Comparison of ENCODE assay signal across 8 cellular contexts in the genomic region with DNA sequence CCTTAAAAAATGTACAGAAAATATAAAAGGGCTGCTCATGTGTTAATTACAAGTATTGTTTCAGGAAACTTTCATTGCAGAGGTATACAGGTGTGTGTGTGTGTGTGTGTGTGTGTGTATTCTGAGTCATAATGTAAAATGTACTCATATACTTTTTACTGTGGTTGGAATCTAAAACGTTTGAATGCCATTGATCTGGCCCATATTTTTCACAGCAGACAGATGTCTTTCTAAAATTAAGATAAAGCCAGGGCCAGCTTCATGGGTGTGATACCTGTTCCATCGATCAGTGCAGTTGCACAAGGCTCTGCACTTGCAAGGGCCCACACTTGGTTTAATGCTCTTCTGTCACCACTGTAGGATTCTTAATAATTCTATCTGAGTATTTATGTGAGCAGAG.
A peak's percentile ranks its signal among the peaks of the same experiment; 100 is the strongest.
DNase-seq lines count a peak whose midpoint lies in the region; ATAC-seq, FAIRE-seq and TF ChIP-seq lines count a peak whose summit lies in the region.

No MANE protein-coding gene starts in this region.

- H3K9ac ChIP-seq in DND-41 (ENCODE audit: low read depth, low read length) (no peak overlapping the region), keratinocyte (ENCODE audit: control insufficient read depth, extremely low read depth, insufficient read depth, low read length) (no peak overlapping the region)

- H3K9me1 ChIP-seq in keratinocyte (ENCODE audit: control insufficient read depth, extremely low read depth, insufficient read depth, low read length), result no peaks in the 10 kb centered on the region

- H3K9me3 ChIP-seq in DND-41 (ENCODE audit: insufficient read depth, low read length, severe bottlenecking), result no peaks in the 10 kb centered on the region
- no peaks in the 10 kb centered on the region for H3K9me3 ChIP-seq in keratinocyte (ENCODE audit: control insufficient read depth, low read depth, low read length)

- H4K20me1 ChIP-seq in DND-41 (ENCODE audit: insufficient read depth, low read length) (no peaks in the 10 kb centered on the region), keratinocyte (ENCODE audit: control insufficient read depth, extremely low read depth, insufficient read depth, low read length) (no peaks in the 10 kb centered on the region)

- no peak for FAIRE-seq in keratinocyte (lab: Jason Lieb, UNC)

- dilution Hi-C loops in keratinocyte (cut with MboI; ENCODE audit: extremely low pct_ligation_motif_present, low sequenced_read_pairs), result no loop called here

- H3K4me3 ChIP-seq in DND-41 (ENCODE audit: low read depth in 1 of 2, low read length in 2 of 2) (no peak overlapping the region), keratinocyte (ENCODE audit: control insufficient read depth in 2 of 3, extremely low read depth in 1 of 3, insufficient read depth in 2 of 3, low read depth in 1 of 3, low read length in 3 of 3) (no peak overlapping the region)
- H3K4me3 ChIP-seq in Jurkat, Clone E6-1 (ENCODE audit: low read length), result peak overlapping the region; percentile 34

- ATAC-seq in DND-41 (ENCODE audit: insufficient read depth, low read depth), result no peak
- peak; percentile 30 for ATAC-seq in GM21528 (IDR thresholded peaks at IDR 0.05; ENCODE audit: low FRiP score, unreplicated experiment)
- no peak for ATAC-seq in GM19397 (IDR thresholded peaks at IDR 0.05; ENCODE audit: unreplicated experiment)

- no peak overlapping the region for H2AFZ ChIP-seq in DND-41 (ENCODE audit: low read depth, low read length)
- H2AFZ ChIP-seq in keratinocyte (ENCODE audit: control insufficient read depth, low read length), result peak overlapping the region; percentile 39

- no peaks in the 10 kb centered on the region for H3K79me2 ChIP-seq in DND-41 (ENCODE audit: insufficient read depth, low read length)
- no peaks in the 10 kb centered on the region for H3K79me2 ChIP-seq in keratinocyte (ENCODE audit: control insufficient read depth, insufficient read depth, low read length)

- H3K4me1 ChIP-seq in DND-41 (ENCODE audit: insufficient read depth, low read length) (peaks cover 20% of the 10 kb centered on the region), keratinocyte (ENCODE audit: control insufficient read depth, extremely low read depth, insufficient read depth, low read length) (peaks cover 13% of the 10 kb centered on the region)

- no peaks in the 10 kb centered on the region for H3K36me3 ChIP-seq in DND-41 (ENCODE audit: insufficient read depth, low read length)
- no peaks in the 10 kb centered on the region for H3K36me3 ChIP-seq in keratinocyte (ENCODE audit: control insufficient read depth in 2 of 2, extremely low read depth in 1 of 2, insufficient read depth in 2 of 2, low read length in 2 of 2)

- TF ChIP-seq CTCF in DND-41 (IDR thresholded peaks at IDR 0.05; ENCODE audit: borderline replicate concordance, extremely low read depth, low read length, poor library complexity, severe bottlenecking) (no peak), keratinocyte (optimal IDR thresholded peaks at IDR 0.05 in 1 of 3, IDR thresholded peaks at IDR 0.05 in 1 of 3, conservative IDR thresholded peaks at IDR 0.05 in 1 of 3; ENCODE audit: extremely low read depth in 1 of 3, insufficient read depth in 2 of 3, low read length in 3 of 3) (no peak)

- no peaks in the 10 kb centered on the region for H3K27me3 ChIP-seq in DND-41 (ENCODE audit: insufficient read depth, low read length, poor library complexity)
- H3K27me3 ChIP-seq in keratinocyte (ENCODE audit: control insufficient read depth, extremely low read depth, insufficient read depth, low read length), result no peaks in the 10 kb centered on the region

- 0 out of 2 replicates have a peak overlapping the region, but pooled peaks have one; percentile 10 for H3K4me2 ChIP-seq in DND-41 (ENCODE audit: insufficient read depth, low read length)
- no peak overlapping the region for H3K4me2 ChIP-seq in keratinocyte (ENCODE audit: control insufficient read depth, extremely low read depth, insufficient read depth, low read depth, low read length)

- DNase-seq in DND-41 (no peak), keratinocyte (ENCODE audit: low read depth, low spot score) (no peak), NCI-H2029 (lab: John Stamatoyannopoulos, UW) (no peak), NCI-H1092 treated with DMSO at 0.1 percent for 48 hours (lab: John Stamatoyannopoulos, UW) (no peak), ureter (ENCODE audit: low spot score) (no peak)
- peak; percentile 67 for DNase-seq in Jurkat, Clone E6-1 (ENCODE audit: low read depth, low spot score)

- H3K27ac ChIP-seq in DND-41 (ENCODE audit: low read length) (no peak overlapping the region), keratinocyte (ENCODE audit: control insufficient read depth, insufficient read depth, low read length) (no peak overlapping the region)
